Comparison of ENCODE assay signal across 26 cellular contexts in the genomic region with DNA sequence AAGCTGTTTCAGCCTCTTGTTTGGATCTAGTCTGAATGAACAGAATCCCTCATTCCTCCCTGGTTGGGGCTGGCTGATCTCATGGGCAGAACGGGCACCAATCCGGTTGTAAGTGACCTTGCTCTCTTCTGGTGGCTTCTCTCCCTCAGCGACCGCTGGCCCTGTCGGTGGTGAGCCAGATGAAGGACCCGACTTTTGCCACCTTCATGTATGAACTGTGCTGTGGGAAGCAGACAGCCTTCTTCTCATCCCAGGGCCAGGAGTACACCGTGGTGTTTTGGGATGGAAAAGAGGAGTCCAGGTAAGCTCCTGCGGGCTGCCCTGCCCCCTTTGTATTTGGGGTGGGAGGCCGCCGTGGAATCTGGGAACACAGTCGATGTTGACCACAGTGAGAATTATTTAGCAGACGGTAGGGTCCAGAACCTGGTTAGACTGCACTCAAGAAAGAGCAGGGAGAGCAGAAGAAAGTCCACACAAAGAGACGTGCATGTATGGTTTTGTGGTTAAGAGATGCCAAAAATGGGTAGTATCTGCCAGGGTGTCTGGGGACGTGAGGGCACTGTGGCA.
A peak's percentile ranks its signal among the peaks of the same experiment; 100 is the strongest.
DNase-seq lines count a peak whose midpoint lies in the region; ATAC-seq, FAIRE-seq and TF ChIP-seq lines count a peak whose summit lies in the region.
"Had no signal": no experiment of that assay in that cellular context is flagged by ENCODE, and none has a peak within 500 bp of the region (broad histone marks: within the 10 kb centered on the region; RNA-seq: fewer than 3 reads in every experiment).

No MANE protein-coding gene starts in this region.

- in situ Hi-C loops in GM23248 (cut with MboI), result no loop called here

- peak overlapping the region in 9 of 11 experiments; percentile 62 to 76 (median 69); a peak in 19 of 22 replicates for H3K4me2 ChIP-seq in BLaER1 treated with 17β-estradiol and CSF1 and Interleukin-3, amounts not matched to agents 10 nM and 100 nM
- no peak overlapping the region for H3K4me2 ChIP-seq in GM23248 (ENCODE audit: unreplicated experiment)

- peaks cover 8 to 44% (median 38%) of the 10 kb centered on the region in 10 experiments for H3K4me1 ChIP-seq in BLaER1 treated with 17β-estradiol and CSF1 and Interleukin-3, amounts not matched to agents 10 nM and 100 nM
- no peaks in the 10 kb centered on the region for H3K4me1 ChIP-seq in RWPE2 (ENCODE audit: insufficient read depth, poor library complexity, severe bottlenecking)
- no peaks in the 10 kb centered on the region for H3K4me1 ChIP-seq in kidney (ENCODE audit: control insufficient read depth in 1 of 2, insufficient read depth in 1 of 2, low read depth in 1 of 2, low read length in 2 of 2)
- H3K4me1 ChIP-seq in GM23248 (ENCODE audit: insufficient read depth), result no peaks in the 10 kb centered on the region
- H3K4me1 ChIP-seq: prostate gland, tibial artery had no signal

- H3K9me2 ChIP-seq in GM23248 (ENCODE audit: insufficient read depth), result no peaks in the 10 kb centered on the region

- DNase-seq in RWPE2 (ENCODE audit: low spot score) (peak; percentile 46), kidney (peak; percentile 51), posterior vena cava (ENCODE audit: low spot score) (peak; percentile 61), NCI-H446 treated with DMSO at 0.1 percent for 48 hours (lab: John Stamatoyannopoulos, UW) (no peak), A172 (ENCODE audit: low spot score) (no peak), GM23248 (no peak)
- DNase-seq: activated CD4-positive, alpha-beta T cell treated with anti-CD3 and anti-CD28 coated beads for 4 hours; activated naive CD4-positive, alpha-beta T cell treated with anti-CD3 and anti-CD28 coated beads, Interleukin-2, amount 10 ng/mL, durations not matched to agents 7 days and 5 days; amniotic stem cell; brain microvascular endothelial cell; C1 segment of cervical spinal cord; COR-L47; DMS79 treated with DMSO at 0.1 percent for 48 hours; effector CD4-positive, alpha-beta T cell; HCEC 1CT; KBM-7; MG63; NCI-H2029; NCI-H2227 treated with DMSO at 0.1 percent for 48 hours; T-helper 17 cell had no signal

- TF ChIP-seq CTCF in RWPE2 (IDR thresholded peaks at IDR 0.05; ENCODE audit: poor library complexity, severe bottlenecking) (no peak), kidney (IDR thresholded peaks at IDR 0.05; ENCODE audit: borderline replicate concordance, extremely low read depth, insufficient read depth) (no peak)

- H3K9me3 ChIP-seq in BLaER1 treated with 17β-estradiol and CSF1 and Interleukin-3, amounts not matched to agents 10 nM and 100 nM (replicated peaks in 1 of 11), result no peaks in the 10 kb centered on the region; a peak in 1 of 22 replicates
- no peaks in the 10 kb centered on the region for H3K9me3 ChIP-seq in RWPE2 (ENCODE audit: severe bottlenecking)
- no peaks in the 10 kb centered on the region for H3K9me3 ChIP-seq in kidney (ENCODE audit: control insufficient read depth in 1 of 2, low read length in 2 of 2)
- H3K9me3 ChIP-seq in GM23248 (ENCODE audit: low read depth), result no peaks in the 10 kb centered on the region
- H3K9me3 ChIP-seq: MG63, prostate gland, tibial artery had no signal

- intact Hi-C loops in kidney (cut with DNase I), result no loop called here
- intact Hi-C loops in posterior vena cava (cut with DNase I), result no loop called here

- peaks cover 0 to 52% (median 10%) of the 10 kb centered on the region in 11 experiments; a peak in 15 of 22 replicates for H3K27me3 ChIP-seq in BLaER1 treated with 17β-estradiol and CSF1 and Interleukin-3, amounts not matched to agents 10 nM and 100 nM
- H3K27me3 ChIP-seq in RWPE2 (ENCODE audit: insufficient read depth, poor library complexity, severe bottlenecking) (no peaks in the 10 kb centered on the region), GM23248 (replicated peaks; ENCODE audit: insufficient read depth) (no peaks in the 10 kb centered on the region)
- H3K27me3 ChIP-seq: brain microvascular endothelial cell, MG63, tibial artery had no signal

- no peaks in the 10 kb centered on the region for H3F3A ChIP-seq in GM23248 (ENCODE audit: insufficient read depth)

- H3K27ac ChIP-seq in BLaER1 treated with 17β-estradiol and CSF1 and Interleukin-3, amounts not matched to agents 10 nM and 100 nM, result peak overlapping the region in 2 of 11 experiments; percentile 13 to 29; a peak in 2 of 22 replicates
- H3K27ac ChIP-seq in RWPE2 (ENCODE audit: poor library complexity, severe bottlenecking) (no peak overlapping the region), kidney (ENCODE audit: low read depth in 2 of 2, low read length in 2 of 2) (no peak overlapping the region), GM23248 (no peak overlapping the region)
- H3K27ac ChIP-seq: brain microvascular endothelial cell, epithelial cell of prostate, prostate gland, tibial artery had no signal

- 87% methylated on average over 13 to 14 of the region's 14 CpGs for WGBS in GM23248 (ENCODE audit: low coverage in 1 of 2, low lambda C conversion rate in 2 of 2, missing lambda C conversion rate in 2 of 2), 2 experiments

- H2AFZ ChIP-seq in GM23248, result no peak overlapping the region

- H3K36me3 ChIP-seq in BLaER1 treated with 17β-estradiol and CSF1 and Interleukin-3, amounts not matched to agents 10 nM and 100 nM, result peaks cover 0 to 5% (median 0%) of the 10 kb centered on the region in 11 experiments; a peak in 1 of 22 replicates
- H3K36me3 ChIP-seq in RWPE2 (ENCODE audit: low read depth) (peaks cover 50% of the 10 kb centered on the region), kidney (ENCODE audit: control insufficient read depth in 1 of 2, insufficient read depth in 2 of 2, low read length in 2 of 2) (no peaks in the 10 kb centered on the region), GM23248 (ENCODE audit: low read depth) (no peaks in the 10 kb centered on the region; the same call in 1 of the 2 replicates)
- H3K36me3 ChIP-seq: brain microvascular endothelial cell had no signal

- FAIRE-seq in kidney (lab: Jason Lieb, UNC), result no peak
- FAIRE-seq: GM19239, keratinocyte had no signal

- no peak overlapping the region for H3K4me3 ChIP-seq in BLaER1 treated with 17β-estradiol and CSF1 and Interleukin-3, amounts not matched to agents 10 nM and 100 nM
- H3K4me3 ChIP-seq in RWPE2 (ENCODE audit: severe bottlenecking), result no peak overlapping the region
- H3K4me3 ChIP-seq in kidney (ENCODE audit: low read length in 2 of 2), result no peak overlapping the region
- no peak overlapping the region for H3K4me3 ChIP-seq in GM23248
- H3K4me3 ChIP-seq: MG63, prostate gland, tibial artery had no signal

- no peaks in the 10 kb centered on the region for H3K79me2 ChIP-seq in GM23248 (ENCODE audit: insufficient read depth)

- no peak overlapping the region for H3K9ac ChIP-seq in BLaER1 treated with 17β-estradiol and CSF1 and Interleukin-3, amounts not matched to agents 10 nM and 100 nM
- no peak overlapping the region for H3K9ac ChIP-seq in kidney (ENCODE audit: low read length in 2 of 2)
- H3K9ac ChIP-seq in GM23248, result no peak overlapping the region

- peaks cover 0 to 10% (median 0%) of the 10 kb centered on the region in 11 experiments; a peak in 3 of 22 replicates for H4K20me1 ChIP-seq in BLaER1 treated with 17β-estradiol and CSF1 and Interleukin-3, amounts not matched to agents 10 nM and 100 nM
- no peaks in the 10 kb centered on the region for H4K20me1 ChIP-seq in GM23248 (ENCODE audit: insufficient read depth)

- no peak for ATAC-seq in RWPE2 (ENCODE audit: low read depth)
- ATAC-seq: T-helper 17 cell had no signal

Comparison
In these comparisons a context has a peak if more than half of its experiments do, and no peak if none do; other contexts are left out.
1. DNase-seq: peak in RWPE2 (single experiment), kidney (single experiment) and posterior vena cava (single experiment); none in NCI-H446 treated with DMSO at 0.1 percent for 48 hours (single experiment), A172 (single experiment) and GM23248 (single experiment).